9 cellular contexts compared by ENCODE assay signal in the genomic region with DNA sequence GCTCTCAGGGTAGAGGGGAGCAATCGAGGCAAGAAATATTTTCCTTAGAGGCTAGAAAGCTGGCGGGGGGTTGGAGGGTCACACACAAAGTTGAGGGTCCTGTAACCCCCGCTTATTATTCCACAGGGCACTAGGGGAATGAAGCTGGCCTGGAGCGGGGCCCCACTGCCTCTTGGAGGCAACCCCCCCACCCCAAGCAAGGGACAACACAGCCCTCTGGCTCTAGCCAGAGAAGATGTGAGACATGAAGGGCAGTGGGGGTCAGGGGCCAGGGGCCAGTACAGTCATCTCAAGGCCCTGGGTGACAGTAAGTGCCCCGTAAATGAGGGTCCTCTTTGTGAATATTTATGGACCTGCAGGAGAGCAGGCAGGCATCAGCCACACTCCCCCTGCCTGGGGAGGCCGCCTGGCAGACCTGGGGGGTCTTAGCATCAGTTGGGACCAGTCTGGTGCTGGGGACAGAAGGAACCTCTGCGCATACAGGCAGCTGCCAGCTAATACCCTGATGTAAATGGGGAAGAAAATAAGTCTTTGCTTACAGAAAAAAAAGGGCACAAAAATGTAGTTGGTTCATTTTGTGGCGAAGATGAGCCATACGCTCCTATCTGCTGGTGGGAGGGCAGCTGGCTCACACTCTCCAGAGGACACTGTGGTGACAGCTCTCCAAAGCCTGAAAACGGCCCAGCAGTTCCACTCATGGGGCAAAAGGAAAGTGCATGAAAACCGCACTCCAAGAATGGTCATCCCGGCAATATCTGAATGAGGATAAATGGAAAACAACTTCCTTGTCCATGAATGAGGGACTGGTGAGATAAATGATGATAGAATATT. TPM values are rescaled to one million over a fixed set of nuclear protein-coding genes. Genes with fewer than 3 reads are reported as not detected.
DNase-seq lines count a peak whose midpoint lies in the region; ATAC-seq and TF ChIP-seq lines count a peak whose summit lies in the region.
"Had no signal": no experiment of that assay in that cellular context is flagged by ENCODE, and none has a peak within 500 bp of the region (broad histone marks: within the 10 kb centered on the region; RNA-seq: fewer than 3 reads in every experiment).

No MANE protein-coding gene starts in this region.

- no peak overlapping the region for H2AFZ ChIP-seq in mesenchymal stem cell (ENCODE audit: low read depth, low read length)
- H2AFZ ChIP-seq in hepatocyte, result no peak overlapping the region

- TF ChIP-seq CTCF in upper lobe of right lung (IDR thresholded peaks at IDR 0.05) (no peak), hepatocyte (IDR thresholded peaks at IDR 0.05; ENCODE audit: poor library complexity) (no peak)

- H4K8ac ChIP-seq in mesenchymal stem cell (ENCODE audit: low read length), result no peak overlapping the region

- 85% methylated on average over 11 of the region's 12 CpGs for whole genome bisulfite sequencing in mesenchymal stem cell
- 89% methylated on average over 12 of the region's 12 CpGs for WGBS in hepatocyte (ENCODE audit: low lambda C conversion rate, missing lambda C conversion rate)

- H3K14ac ChIP-seq in mesenchymal stem cell (ENCODE audit: low read length in 2 of 2), result no peak overlapping the region

- no peaks in the 10 kb centered on the region for H3K9me2 ChIP-seq in hepatocyte (replicated peaks; ENCODE audit: insufficient read depth)

- H4K20me1 ChIP-seq in hepatocyte (ENCODE audit: insufficient read depth, poor library complexity, severe bottlenecking), result no peaks in the 10 kb centered on the region

- peak; percentile 71 to 83 for ATAC-seq in activated T-cell treated with anti-CD3 and anti-CD28 coated beads, Interleukin-2, amount 50 U/mL, for 4 hours
- peak; percentile 8 for ATAC-seq in upper lobe of right lung
- no peak for ATAC-seq in HG03342 (IDR thresholded peaks at IDR 0.05; ENCODE audit: unreplicated experiment)
- ATAC-seq in HG03280 (IDR thresholded peaks at IDR 0.05; ENCODE audit: unreplicated experiment), result no peak

- peaks cover 36% of the 10 kb centered on the region for H3K4me1 ChIP-seq in mesenchymal stem cell (ENCODE audit: control insufficient read depth, insufficient read depth, low read depth, low read length)
- peaks cover 59% of the 10 kb centered on the region for H3K4me1 ChIP-seq in upper lobe of right lung
- H3K4me1 ChIP-seq in hepatocyte (ENCODE audit: insufficient read depth), result no peaks in the 10 kb centered on the region

- H3K27me3 Mint-ChIP-seq in activated T-cell treated with anti-CD3 and anti-CD28 coated beads, Interleukin-2, amount 50 U/mL, for 4 hours (ENCODE audit: low read depth), result no peaks in the 10 kb centered on the region

- no peak overlapping the region for H4K91ac ChIP-seq in mesenchymal stem cell (ENCODE audit: low read length)

- H3K4ac ChIP-seq in mesenchymal stem cell (ENCODE audit: low read depth in 1 of 2, low read length in 2 of 2), result no peak overlapping the region

- H3K27ac ChIP-seq in mesenchymal stem cell (ENCODE audit: low read length, poor library complexity, severe bottlenecking) (no peak overlapping the region), upper lobe of right lung (peak overlapping the region; percentile 42), hepatocyte (no peak overlapping the region)

- peak overlapping the region in 1 of 2 experiments; percentile 30 for H3K4me3 ChIP-seq in mesenchymal stem cell (ENCODE audit: insufficient read depth in 1 of 2, low read depth in 1 of 2, low read length in 2 of 2)
- peak overlapping the region; percentile 19 for H3K4me3 ChIP-seq in upper lobe of right lung
- no peak overlapping the region for H3K4me3 ChIP-seq in hepatocyte

- H3K18ac ChIP-seq in mesenchymal stem cell (ENCODE audit: low read depth in 1 of 2, low read length in 2 of 2), result no peak overlapping the region

- intact Hi-C loops in upper lobe of right lung (cut with DNase I), result no loop called here

- peak overlapping the region; percentile 24 for H3K4me3 Mint-ChIP-seq in activated T-cell treated with anti-CD3 and anti-CD28 coated beads, Interleukin-2, amount 50 U/mL, for 4 hours

- H2BK12ac ChIP-seq in mesenchymal stem cell (ENCODE audit: low read length in 2 of 2), result no peak overlapping the region

- peaks cover 7% of the 10 kb centered on the region for H3K36me3 Mint-ChIP-seq in activated T-cell treated with anti-CD3 and anti-CD28 coated beads, Interleukin-2, amount 50 U/mL, for 4 hours (ENCODE audit: insufficient read depth)

- no peaks in the 10 kb centered on the region for H3K9me3 ChIP-seq in mesenchymal stem cell (ENCODE audit: control insufficient read depth, low read length)
- no peaks in the 10 kb centered on the region for H3K9me3 ChIP-seq in upper lobe of right lung
- no peaks in the 10 kb centered on the region for H3K9me3 ChIP-seq in hepatocyte (ENCODE audit: low read depth)

- H2AK5ac ChIP-seq in mesenchymal stem cell (ENCODE audit: low read length, severe bottlenecking), result no peak overlapping the region

- H3K79me2 ChIP-seq in hepatocyte, result no peaks in the 10 kb centered on the region

- H3K4me2 ChIP-seq in mesenchymal stem cell (ENCODE audit: low read length, poor library complexity, severe bottlenecking) (no peak overlapping the region), hepatocyte (no peak overlapping the region)

- H3K23ac ChIP-seq in mesenchymal stem cell (ENCODE audit: low read length in 2 of 2), result no peak overlapping the region

- DNase-seq in stimulated activated CD4-positive, alpha-beta T cell treated with anti-CD3 and anti-CD28 coated beads, Interleukin-12 subunit alpha, Interleukin-12 subunit beta, amount 100 ng/mL, for 48 hours (ENCODE audit: low read depth in 2 of 3, low spot score in 1 of 3), result peak in 2 of 3 donors; percentile 41 to 43
- no peak for DNase-seq in stimulated activated CD4-positive, alpha-beta T cell treated with anti-CD3 and anti-CD28 coated beads, Interleukin-12 subunit alpha, Interleukin-12 subunit beta, amount 100 ng/mL, for 4 hours
- DNase-seq in activated T-cell treated with anti-CD3 and anti-CD28 coated beads, Interleukin-2, amount 50 U/mL, for 4 hours, result no peak
- DNase-seq in mesenchymal stem cell (no peak), upper lobe of right lung (no peak), hepatocyte (ENCODE audit: low spot score) (no peak)
- DNase-seq: NCI-H524 treated with DMSO at 0.1 percent for 48 hours had no signal

- H3K27me3 ChIP-seq in mesenchymal stem cell (ENCODE audit: control insufficient read depth in 1 of 2, insufficient read depth in 1 of 2, low read length in 2 of 2), result no peaks in the 10 kb centered on the region
- no peaks in the 10 kb centered on the region for H3K27me3 ChIP-seq in upper lobe of right lung
- H3K27me3 ChIP-seq in hepatocyte, result no peaks in the 10 kb centered on the region

- H3K9me3 Mint-ChIP-seq in activated T-cell treated with anti-CD3 and anti-CD28 coated beads, Interleukin-2, amount 50 U/mL, for 4 hours, result no peaks in the 10 kb centered on the region

- H3K9ac ChIP-seq in mesenchymal stem cell (ENCODE audit: low read length), result peak overlapping the region; percentile 48

- peaks cover 16% of the 10 kb centered on the region for H3K4me1 Mint-ChIP-seq in activated T-cell treated with anti-CD3 and anti-CD28 coated beads, Interleukin-2, amount 50 U/mL, for 4 hours (ENCODE audit: low read depth)

- no peak overlapping the region for H2BK5ac ChIP-seq in mesenchymal stem cell (ENCODE audit: low read depth, low read length, poor library complexity, severe bottlenecking)

- no peak overlapping the region for H2BK120ac ChIP-seq in mesenchymal stem cell (ENCODE audit: low read depth, low read length)

- no peak overlapping the region for H2BK15ac ChIP-seq in mesenchymal stem cell (ENCODE audit: low read depth, poor library complexity, severe bottlenecking)

- peaks cover 14 to 19% of the 10 kb centered on the region in 2 experiments for H3K36me3 ChIP-seq in mesenchymal stem cell (ENCODE audit: control insufficient read depth in 1 of 2, insufficient read depth in 2 of 2, low read depth in 1 of 2, low read length in 2 of 2)
- H3K36me3 ChIP-seq in upper lobe of right lung, result no peaks in the 10 kb centered on the region
- H3K36me3 ChIP-seq in hepatocyte (replicated peaks; ENCODE audit: insufficient read depth, low read depth), result no peaks in the 10 kb centered on the region

- H3K79me1 ChIP-seq in mesenchymal stem cell (replicated peaks; ENCODE audit: low read length, poor library complexity, severe bottlenecking), result peaks cover 24% of the 10 kb centered on the region

RNA-seq across cellular contexts. Expression of gene SPATA2, which starts 21.9 kb away (rescaled TPM):
- total RNA-seq in activated T-cell treated with anti-CD3 and anti-CD28 coated beads, Interleukin-2, amount 50 U/mL, for 4 hours, result 10 to 100 TPM; 13.3 to 15.0 (median 13.3) TPM
- 5.6 TPM for polyA plus RNA-seq in mesenchymal stem cell (2013, experiment 1 of 2)
- 5.7 TPM for polyA plus RNA-seq in mesenchymal stem cell (2013, experiment 2 of 2)
- total RNA-seq in upper lobe of right lung, result 8.7 TPM
- total RNA-seq in hepatocyte, result 4.9 and 5.9 TPM in 2 replicates
- 9.6 and 10.1 TPM in 2 replicates for polyA plus RNA-seq in hepatocyte

RNA-seq across cellular contexts. Expression of gene RNF114, which starts 42.7 kb away (rescaled TPM):
- 10 to 100 TPM; 71.1 to 81.9 (median 77.5) TPM for total RNA-seq in activated T-cell treated with anti-CD3 and anti-CD28 coated beads, Interleukin-2, amount 50 U/mL, for 4 hours
- polyA plus RNA-seq in mesenchymal stem cell (2013, experiment 1 of 2), result 37.3 TPM
- 35.5 TPM for polyA plus RNA-seq in mesenchymal stem cell (2013, experiment 2 of 2)
- 74.7 TPM for total RNA-seq in upper lobe of right lung
- 67.1 and 93.7 TPM in 2 replicates for total RNA-seq in hepatocyte
- polyA plus RNA-seq in hepatocyte, result 64.8 and 65.8 TPM in 2 replicates

Comparison
In these comparisons a context has a peak if more than half of its experiments do, and no peak if none do; other contexts are left out.
1. DNase-seq: peak in stimulated activated CD4-positive, alpha-beta T cell treated with anti-CD3 and anti-CD28 coated beads, Interleukin-12 subunit alpha, Interleukin-12 subunit beta, amount 100 ng/mL, for 48 hours (2 of 3); none in stimulated activated CD4-positive, alpha-beta T cell treated with anti-CD3 and anti-CD28 coated beads, Interleukin-12 subunit alpha, Interleukin-12 subunit beta, amount 100 ng/mL, for 4 hours (single experiment), activated T-cell treated with anti-CD3 and anti-CD28 coated beads, Interleukin-2, amount 50 U/mL, for 4 hours (single experiment), mesenchymal stem cell (single experiment), upper lobe of right lung (single experiment) and hepatocyte (single experiment).
2. ATAC-seq: peak in activated T-cell treated with anti-CD3 and anti-CD28 coated beads, Interleukin-2, amount 50 U/mL, for 4 hours (2 of 2) and upper lobe of right lung (single experiment); none in HG03342 (single experiment) and HG03280 (single experiment).